In genomic region chr6:122153530-122153929, GRCh38 we compare ENCODE assay signal across 21 cellular contexts.
A peak's percentile ranks its signal among the peaks of the same experiment; 100 is the strongest.
DNase-seq lines count a peak whose midpoint lies in the region; ATAC-seq, FAIRE-seq and TF ChIP-seq lines count a peak whose summit lies in the region.
"Had no signal": no experiment of that assay in that cellular context is flagged by ENCODE, and none has a peak within 500 bp of the region (broad histone marks: within the 10 kb centered on the region; RNA-seq: fewer than 3 reads in every experiment).

No MANE protein-coding gene starts in this region.

- H3K4me2 ChIP-seq in PC-9: no peak overlapping the region
- no peak overlapping the region for H3K4me2 ChIP-seq in neural progenitor cell
- H3K4me2 ChIP-seq: KMS-11 had no signal

- peak overlapping the region in 6 of 10 donors; percentile 24 to 61 (median 54) for H3K27ac ChIP-seq in heart right ventricle
- peak overlapping the region in 1 of 2 donors; percentile 47 for H3K27ac ChIP-seq in right atrium auricular region
- no peak overlapping the region for H3K27ac ChIP-seq in PC-9
- peak overlapping the region; percentile 8 to 53 (median 43) for H3K27ac ChIP-seq in gastroesophageal sphincter
- H3K27ac ChIP-seq in neural progenitor cell: no peak overlapping the region
- H3K27ac ChIP-seq: KMS-11, SJCRH30 had no signal

- 15 to 21% methylated on average over 2 of the region's 2 CpGs for WGBS in heart right ventricle, 2 donors
- 9 to 16% methylated on average over 2 of the region's 2 CpGs for WGBS in gastroesophageal sphincter (ENCODE audit: low coverage in 1 of 2), 2 donors

- H3K4me3 ChIP-seq in heart right ventricle (no peak overlapping the region), right atrium auricular region (no peak overlapping the region), PC-9 (no peak overlapping the region), gastroesophageal sphincter (no peak overlapping the region), neural progenitor cell (no peak overlapping the region)
- H3K4me3 ChIP-seq: GM12878, SJCRH30 had no signal

- TF ChIP-seq CTCF in heart right ventricle (IDR thresholded peaks at IDR 0.05) (no peak), right atrium auricular region (IDR thresholded peaks at IDR 0.05) (no peak), PC-9 (conservative IDR thresholded peaks at IDR 0.05) (no peak), gastroesophageal sphincter (IDR thresholded peaks at IDR 0.05) (no peak), neural progenitor cell (IDR thresholded peaks at IDR 0.05) (no peak), D721Med (IDR thresholded peaks at IDR 0.05; ENCODE audit: insufficient read depth, missing control alignments) (no peak)

- H3K9me2 ChIP-seq in PC-9 (ENCODE audit: insufficient read depth): no peaks in the 10 kb centered on the region; the same call in 1 of the 2 replicates

- H3K9me3 Mint-ChIP-seq in neural progenitor cell (no peaks in the 10 kb centered on the region), immature natural killer cell (peaks cover 0 to 19% (median 2%) of the 10 kb centered on the region in 6 donors)

- H3K4me1 ChIP-seq in heart right ventricle (peaks cover 0 to 36% (median 11%) of the 10 kb centered on the region in 9 donors), right atrium auricular region (peaks cover 0 to 15% of the 10 kb centered on the region in 2 donors), PC-9 (replicated peaks; ENCODE audit: insufficient read depth) (no peaks in the 10 kb centered on the region), gastroesophageal sphincter (peaks cover 3 to 28% (median 11%) of the 10 kb centered on the region in 3 donors), neural progenitor cell (peaks cover 9% of the 10 kb centered on the region)
- H3K4me1 ChIP-seq: SJCRH30 had no signal

- H3K27ac Mint-ChIP-seq in neural progenitor cell (no peak overlapping the region), immature natural killer cell (no peak overlapping the region)

- no peaks in the 10 kb centered on the region for H3K27me3 ChIP-seq in heart right ventricle
- H3K27me3 ChIP-seq in right atrium auricular region: no peaks in the 10 kb centered on the region
- H3K27me3 ChIP-seq in PC-9 (ENCODE audit: insufficient read depth, low read depth): no peaks in the 10 kb centered on the region
- H3K27me3 ChIP-seq in gastroesophageal sphincter: no peaks in the 10 kb centered on the region
- no peaks in the 10 kb centered on the region for H3K27me3 ChIP-seq in neural progenitor cell
- H3K27me3 ChIP-seq: SJCRH30 had no signal

- DNase-seq in heart right ventricle (no peak), right atrium auricular region (ENCODE audit: low spot score) (no peak), PC-9 (no peak), neural progenitor cell (ENCODE audit: low spot score) (peak; percentile 23), immature natural killer cell (no peak), ACHN (no peak), D721Med (ENCODE audit: insufficient read length, low spot score) (no peak)
- DNase-seq: C1 segment of cervical spinal cord; DND-41; NCI-H1092; NCI-H1694; NCI-H345; NCI-H526 treated with DMSO at 0.1 percent for 48 hours; NK-92 treated with Interleukin-12 subunit alpha and Interleukin-12 subunit beta, amount 100 ng/mL, for 24 hours; OCI-M1; RPMI8226; SJCRH30 had no signal

- TF ChIP-seq EP300 in gastroesophageal sphincter (IDR thresholded peaks at IDR 0.05): no peak

- ATAC-seq in heart right ventricle (peak in 5 of 8 donors; percentile 15 to 70 (median 47)), gastroesophageal sphincter (peak; percentile 37)
- ATAC-seq: GM12878 had no signal

- in situ Hi-C loops in ACHN (cut with HindIII; ENCODE audit: low pct_ligation_motif_present, low pct_unique_long_range_greater_than_20kb, low sequenced_read_pairs): no loop called here

- no peak overlapping the region for H3K9ac ChIP-seq in neural progenitor cell
- H3K9ac ChIP-seq: KMS-11 had no signal

- intact Hi-C loops in heart right ventricle (cut with DNase I) (no loop called here), PC-9 (cut with micrococcal nuclease; ENCODE audit: unreplicated experiment) (no loop called here)

- H2AFZ ChIP-seq in PC-9 (peak overlapping the region; percentile 20), neural progenitor cell (replicated peaks) (peak overlapping the region; percentile 7)

- H3K27me3 Mint-ChIP-seq in neural progenitor cell (ENCODE audit: insufficient read depth, low read depth): no peaks in the 10 kb centered on the region
- peaks cover 0 to 4% (median 3%) of the 10 kb centered on the region in 3 donors for H3K27me3 Mint-ChIP-seq in immature natural killer cell (ENCODE audit: low read depth in 3 of 3)

- H4K20me1 ChIP-seq in PC-9 (ENCODE audit: insufficient read depth) (no peaks in the 10 kb centered on the region), neural progenitor cell (ENCODE audit: low read depth) (no peaks in the 10 kb centered on the region)

- H3K4me1 Mint-ChIP-seq in neural progenitor cell: peaks cover 17% of the 10 kb centered on the region
- H3K4me1 Mint-ChIP-seq in immature natural killer cell: no peaks in the 10 kb centered on the region

- H3K4me3 Mint-ChIP-seq in neural progenitor cell: no peak overlapping the region
- H3K4me3 Mint-ChIP-seq in immature natural killer cell: no peak overlapping the region

- TF ChIP-seq POLR2A in gastroesophageal sphincter (IDR thresholded peaks at IDR 0.05): no peak

- no peaks in the 10 kb centered on the region for H3K36me3 ChIP-seq in heart right ventricle
- H3K36me3 ChIP-seq in right atrium auricular region: no peaks in the 10 kb centered on the region
- H3K36me3 ChIP-seq in PC-9 (ENCODE audit: low read depth): no peaks in the 10 kb centered on the region
- H3K36me3 ChIP-seq in gastroesophageal sphincter: no peaks in the 10 kb centered on the region
- no peaks in the 10 kb centered on the region for H3K36me3 ChIP-seq in neural progenitor cell
- H3K36me3 ChIP-seq: SJCRH30 had no signal

- no peaks in the 10 kb centered on the region for H3K79me2 ChIP-seq in PC-9 (ENCODE audit: low read depth)
- no peaks in the 10 kb centered on the region for H3K79me2 ChIP-seq in neural progenitor cell (ENCODE audit: low read depth)

- POLR2A ChIA-PET in PC-9 (lab: Charles Lee; ENCODE audit: unreplicated experiment): no interaction called here

- H3F3A ChIP-seq in PC-9 (ENCODE audit: insufficient read depth, low read depth): no peaks in the 10 kb centered on the region
- H3F3A ChIP-seq in neural progenitor cell (ENCODE audit: low read depth): no peaks in the 10 kb centered on the region

- no peaks in the 10 kb centered on the region for H3K36me3 Mint-ChIP-seq in neural progenitor cell
- H3K36me3 Mint-ChIP-seq in immature natural killer cell: no peaks in the 10 kb centered on the region

- CTCF ChIA-PET in PC-9 (lab: Charles Lee): no interaction called here

- H3K9me3 ChIP-seq in heart right ventricle (no peaks in the 10 kb centered on the region), right atrium auricular region (no peaks in the 10 kb centered on the region), PC-9 (ENCODE audit: insufficient read depth, low read depth) (no peaks in the 10 kb centered on the region), gastroesophageal sphincter (no peaks in the 10 kb centered on the region), neural progenitor cell (ENCODE audit: low read depth) (no peaks in the 10 kb centered on the region)
- H3K9me3 ChIP-seq: SJCRH30 had no signal

- FAIRE-seq in D721Med (lab: Jason Lieb, UNC): no peak
- FAIRE-seq: A204.1, GM12878 had no signal

- BruUV-seq in PC-9 (replicated peaks; lab: Mats Ljungman, UMichigan): no TSS peak

Comparison
In these comparisons a context has a peak if more than half of its experiments do, and no peak if none do; other contexts are left out.
1. H3K27ac ChIP-seq: peak in heart right ventricle (6 of 10) and gastroesophageal sphincter (4 of 4); none in PC-9 (single experiment) and neural progenitor cell (single experiment).